In the genomic region with DNA sequence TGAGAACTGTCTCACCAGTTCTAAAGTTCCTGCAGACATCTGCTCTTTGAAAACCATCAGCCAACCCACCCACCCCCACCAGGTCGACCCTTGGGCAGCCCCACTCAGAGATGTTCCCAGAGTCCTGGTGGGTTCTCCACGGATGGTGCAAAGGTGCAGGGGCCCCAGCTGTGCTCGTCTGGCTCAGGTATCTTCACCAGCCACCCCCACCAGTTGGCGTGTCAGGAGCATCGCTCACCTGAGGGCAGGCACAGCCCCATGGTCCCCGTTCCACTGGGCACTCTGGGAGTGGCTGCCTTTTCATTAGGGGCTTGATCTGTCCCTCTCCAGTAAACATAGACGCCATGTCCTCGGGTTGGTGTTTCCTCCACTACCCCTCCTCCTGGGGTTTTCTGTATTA, we compare ENCODE assay signal across 21 cellular contexts.
"Had no signal": no experiment of that assay in that cellular context is flagged by ENCODE, and none has a peak within 500 bp of the region (broad histone marks: within the 10 kb centered on the region; RNA-seq: fewer than 3 reads in every experiment).

No MANE protein-coding gene starts in this region.

- H2AFZ ChIP-seq: parathyroid adenoma had no signal

- H3K27ac ChIP-seq: colonic mucosa, neutrophil, parathyroid adenoma, sigmoid colon, stomach, thyroid gland, vagina had no signal

- H3K36me3 ChIP-seq: colonic mucosa, neutrophil, sigmoid colon, stomach, thyroid gland, vagina had no signal

- H3K27ac Mint-ChIP-seq: memory B cell, progenitor cell of endocrine pancreas had no signal

- H3K79me2 ChIP-seq: parathyroid adenoma had no signal

- H3K4me3 ChIP-seq: colonic mucosa, lung, sigmoid colon, stomach, thyroid gland, vagina had no signal

- H3K9me3 ChIP-seq: colonic mucosa, neutrophil, sigmoid colon, stomach, thyroid gland, vagina had no signal

- H3K9ac ChIP-seq: parathyroid adenoma had no signal

- H3K36me3 Mint-ChIP-seq: immature natural killer cell, memory B cell, natural killer cell had no signal

- ATAC-seq: effector memory CD8-positive, alpha-beta T cell; left ventricle myocardium superior; natural killer cell; right cardiac atrium had no signal

- H3K9me3 Mint-ChIP-seq: effector memory CD8-positive, alpha-beta T cell; immature natural killer cell; memory B cell; natural killer cell had no signal

- H3K27me3 ChIP-seq: colonic mucosa, thyroid gland, vagina had no signal

- H3K4me1 ChIP-seq: parathyroid adenoma, thyroid gland, vagina had no signal

- DNase-seq: colonic mucosa; effector memory CD8-positive, alpha-beta T cell; hypothalamus; immature natural killer cell; islet precursor cell; left ventricle myocardium superior; natural killer cell; sigmoid colon; stimulated activated CD4-positive, alpha-beta T cell treated with anti-CD3 and anti-CD28 coated beads, Interleukin-15, amount 100 ng/mL, for 24 hours; stimulated activated CD4-positive, alpha-beta T cell treated with anti-CD3 and anti-CD28 coated beads, Interleukin-2, amount 100 ng/mL, for 48 hours; stimulated activated naive CD4-positive, alpha-beta T cell treated with Interleukin-2 at 50 U/mL for 16 hours; stomach; thyroid gland; trophoblast cell had no signal

- H3K4me3 Mint-ChIP-seq: effector memory CD8-positive, alpha-beta T cell; memory B cell; natural killer cell had no signal
